ENCODE assay signal across 8 cellular contexts in the genomic region with DNA sequence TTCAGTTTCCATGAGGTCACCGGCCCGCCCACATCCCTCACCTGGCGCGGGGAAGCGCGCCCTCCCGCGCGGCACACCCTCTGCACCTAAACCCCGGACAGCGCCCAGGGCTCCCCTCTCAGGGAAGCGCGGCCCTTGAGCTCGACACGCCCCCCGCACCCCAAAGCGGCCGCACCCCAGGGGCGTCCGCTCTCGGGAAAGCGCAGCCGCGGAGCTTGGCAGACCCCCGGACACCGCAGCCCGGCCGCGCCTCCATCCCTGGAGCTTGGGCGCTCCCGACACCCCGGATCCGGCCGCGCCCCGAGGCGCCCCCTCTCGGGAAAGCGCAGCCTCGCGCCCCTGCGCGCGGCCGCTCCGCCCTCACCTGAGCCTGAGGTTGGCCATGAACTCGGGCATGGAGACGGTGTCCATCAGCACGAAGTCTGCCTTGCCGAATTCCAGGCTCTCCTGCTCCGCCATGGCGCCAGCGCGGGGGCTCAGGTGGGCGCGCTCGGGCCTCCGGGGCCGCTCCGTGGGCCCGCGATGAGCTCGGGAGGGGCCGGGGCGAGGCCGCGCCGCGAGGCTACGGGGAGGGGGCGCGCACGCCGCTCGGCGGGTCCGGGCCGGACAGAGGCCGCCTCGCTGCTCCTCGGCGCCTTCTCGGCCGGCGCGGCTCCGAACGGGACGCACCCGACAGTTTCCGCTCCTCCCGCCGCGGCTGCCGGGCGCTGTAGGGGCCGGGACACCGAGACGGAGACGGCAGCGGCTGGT. TPM values are rescaled to one million over a fixed set of nuclear protein-coding genes. Genes with fewer than 3 reads are reported as not detected.
DNase-seq lines count a peak whose midpoint lies in the region; ATAC-seq and TF ChIP-seq lines count a peak whose summit lies in the region.

A gene (minus strand): TSS at position 711 of the 750 bp plus-strand sequence. CDS start 252 bp downstream, at position 459.

- H3K9ac ChIP-seq in ES-I3 (ENCODE audit: low read depth, low read length) (peak within 1 kb of the TSS; percentile 97), colonic mucosa (ENCODE audit: low read depth in 2 of 2, low read length in 2 of 2) (peak within 1 kb of the TSS; percentile 85 to 97)

- no peaks in the 10 kb centered on the region for H3K9me3 ChIP-seq in ES-I3 (ENCODE audit: control insufficient read depth, insufficient read depth, low read length)
- no peaks in the 10 kb centered on the region for H3K9me3 ChIP-seq in colonic mucosa
- H3K9me3 ChIP-seq in lower lobe of right lung: no peaks in the 10 kb centered on the region

- H3K36me3 ChIP-seq in ES-I3 (ENCODE audit: insufficient read depth, low read length): no peaks in the 10 kb centered on the region
- H3K36me3 ChIP-seq in colonic mucosa: no peaks in the 10 kb centered on the region
- H3K36me3 ChIP-seq in lower lobe of right lung: no peaks in the 10 kb centered on the region

- H3K4me1 ChIP-seq in ES-I3 (ENCODE audit: insufficient read depth, low read length) (no peaks in the 10 kb centered on the region), colonic mucosa (no peaks in the 10 kb centered on the region), lower lobe of right lung (peaks cover 36% of the 10 kb centered on the region)

- H3K27me3 ChIP-seq in colonic mucosa (no peaks in the 10 kb centered on the region), lower lobe of right lung (ENCODE audit: low read depth) (no peaks in the 10 kb centered on the region)

- H3K27ac ChIP-seq in colonic mucosa (peak within 1 kb of the TSS; percentile 94), lower lobe of right lung (peak within 1 kb of the TSS; percentile 94)

- DNase-seq in LNCaP clone FGC (ENCODE audit: low read depth) (no peak), colonic mucosa (peak; percentile 92), lower lobe of right lung (peak; percentile 83), COLO829 (ENCODE audit: low spot score) (no peak)
- DNase-seq in activated CD4-positive, alpha-beta T cell treated with anti-CD3 and anti-CD28 coated beads for 24 hours (ENCODE audit: low read depth in 2 of 2): peak; percentile 38 to 66
- DNase-seq in stimulated activated CD4-positive, alpha-beta T cell treated with anti-CD3 and anti-CD28 coated beads, TNF-alpha, amount 100 ng/mL, for 1 hour (ENCODE audit: low read depth in 3 of 3, low spot score in 1 of 3): peak; percentile 24 to 56 (median 45)

- peak; percentile 52 for ATAC-seq in GM21825 (IDR thresholded peaks at IDR 0.05; ENCODE audit: unreplicated experiment)
- ATAC-seq in lower lobe of right lung: peak; percentile 79 to 83

- peak; percentile 46 for TF ChIP-seq CTCF in LNCaP clone FGC (IDR thresholded peaks at IDR 0.05; ENCODE audit: control insufficient read depth, extremely low read depth, insufficient read depth)
- TF ChIP-seq CTCF in colonic mucosa (IDR thresholded peaks at IDR 0.05): peak; percentile 50
- peak; percentile 54 for TF ChIP-seq CTCF in lower lobe of right lung (IDR thresholded peaks at IDR 0.05)

- H3K4me3 ChIP-seq in LNCaP clone FGC (ENCODE audit: low read depth, low read length): peak within 1 kb of the TSS; percentile 72
- peak within 1 kb of the TSS; percentile 80 for H3K4me3 ChIP-seq in colonic mucosa
- peak within 1 kb of the TSS; percentile 72 for H3K4me3 ChIP-seq in lower lobe of right lung

- intact Hi-C loops in colonic mucosa (cut with DNase I): loop anchor here (2.0 kb wide), 1 partner anchor 96 kb away; no protein-coding TSS in a partner anchor
- intact Hi-C loops in lower lobe of right lung (cut with DNase I): loop anchor here (10.0 kb wide), 1 partner anchor 92 kb away; no protein-coding TSS in a partner anchor

RNA-seq across cellular contexts. Expression of the gene that starts here (rescaled TPM):
- total RNA-seq in colonic mucosa: 100 to 1,000 TPM; 238 to 382 TPM
- 58.0 TPM for total RNA-seq in lower lobe of right lung

Comparison
In these comparisons a context has a peak if more than half of its experiments do, and no peak if none do; other contexts are left out.
1. DNase-seq: peak in activated CD4-positive, alpha-beta T cell treated with anti-CD3 and anti-CD28 coated beads for 24 hours (2 of 2), colonic mucosa (single experiment), lower lobe of right lung (single experiment) and stimulated activated CD4-positive, alpha-beta T cell treated with anti-CD3 and anti-CD28 coated beads, TNF-alpha, amount 100 ng/mL, for 1 hour (3 of 3); none in LNCaP clone FGC (single experiment) and COLO829 (single experiment).
2. Peak in every context shown above with its lines, with median percentiles within 50 percentile points of each other: H3K4me3 ChIP-seq and CTCF ChIP-seq.